Comparison of ENCODE assay signal across 17 cellular contexts in genomic region chr1:40679165-40679953, GRCh38.
"Had no signal": no experiment of that assay in that cellular context is flagged by ENCODE, and none has a peak within 500 bp of the region (broad histone marks: within the 10 kb centered on the region; RNA-seq: fewer than 3 reads in every experiment).

No MANE protein-coding gene starts in this region.

- DNase-seq: effector CD4-positive, alpha-beta T cell; endodermal cell; heart left ventricle; hypothalamus; islet precursor cell; mammary epithelial cell; naive thymus-derived CD4-positive, alpha-beta T cell; nephron progenitor cell; right cardiac atrium; stimulated activated CD4-positive, alpha-beta T cell treated with anti-CD3 and anti-CD28 coated beads, Interleukin-2, amount 100 ng/mL, for 48 hours; stimulated activated naive CD4-positive, alpha-beta T cell treated with Interleukin-2 at 50 U/mL for 16 hours; tibial artery; upper lobe of right lung had no signal

- H3K9me3 ChIP-seq: heart left ventricle, neutrophil, tibial artery, upper lobe of right lung, vagina had no signal

- H3K27ac ChIP-seq: coronary artery, heart left ventricle, neutrophil, tibial artery, upper lobe of right lung, vagina had no signal

- H3K27me3 ChIP-seq: heart left ventricle, tibial artery, upper lobe of right lung, vagina had no signal

- H3K4me1 ChIP-seq: upper lobe of right lung, vagina had no signal

- H3K36me3 ChIP-seq: heart left ventricle, neutrophil, tibial artery, upper lobe of right lung, vagina had no signal

- H3K4me3 ChIP-seq: coronary artery, heart left ventricle, smooth muscle cell, tibial artery, upper lobe of right lung, vagina had no signal
